In genomic region chr15:45048784-45049631, GRCh38 we compare ENCODE assay signal across 1 cellular context.
TF ChIP-seq lines count a peak whose summit lies in the region.

No MANE protein-coding gene starts in this region.

TF ChIP-seq in K562, 482 proteins besides CTCF, POLR2A, EP300 and RAD21 (continued from another document):
- no peak for TF ChIP-seq MBD1 (CRISPR knock-in tag; IDR thresholded peaks at IDR 0.05)
- no peak for TF ChIP-seq TARDBP (IDR thresholded peaks at IDR 0.05)
- no peak for TF ChIP-seq DLX4 (CRISPR knock-in tag; IDR thresholded peaks at IDR 0.05)
- peak; percentile 89 for TF ChIP-seq MEIS2 (IDR thresholded peaks at IDR 0.05; ENCODE audit: partially characterized antibody)
- no peak for TF ChIP-seq XRCC3 (IDR thresholded peaks at IDR 0.05)
- no peak for TF ChIP-seq THRAP3 (IDR thresholded peaks at IDR 0.05; ENCODE audit: borderline replicate concordance)
- TF ChIP-seq IRF2 (CRISPR knock-in tag; IDR thresholded peaks at IDR 0.05): no peak
- no peak for TF ChIP-seq GABPB1 (CRISPR knock-in tag; IDR thresholded peaks at IDR 0.05)
- no peak for TF ChIP-seq ZNF609 (CRISPR knock-in tag; IDR thresholded peaks at IDR 0.05; ENCODE audit: borderline replicate concordance)
- TF ChIP-seq ZBTB40 (IDR thresholded peaks at IDR 0.05): 0 out of 2 replicates have a peak, but pooled peaks have one; percentile 25
- TF ChIP-seq ZBTB40 (CRISPR knock-in tag; IDR thresholded peaks at IDR 0.05): no peak
- peak; percentile 50; the same call in 1 of the 2 replicates for TF ChIP-seq ZNF274 (IDR thresholded peaks at IDR 0.05; ENCODE audit: borderline replicate concordance, low read depth, low read length)
- peak in 1 of 2 experiments; percentile 96; a peak in 2 of 3 replicates for TF ChIP-seq CBX3 (IDR thresholded peaks at IDR 0.05; ENCODE audit: borderline replicate concordance in 1 of 2, low read length in 2 of 2)
- TF ChIP-seq TGIF2 (CRISPR knock-in tag; IDR thresholded peaks at IDR 0.05): no peak
- no peak for TF ChIP-seq ZNF512 (tag; IDR thresholded peaks at IDR 0.05)
- TF ChIP-seq NEUROD1 (IDR thresholded peaks at IDR 0.05; ENCODE audit: borderline replicate concordance, low read depth, low read length, partially characterized antibody): peak; percentile 60
- no peak for TF ChIP-seq EWSR1 (IDR thresholded peaks at IDR 0.05; ENCODE audit: borderline replicate concordance, low read depth, partially characterized antibody)
- no peak for TF ChIP-seq ZNF146 (CRISPR knock-in tag; IDR thresholded peaks at IDR 0.05; ENCODE audit: unreplicated experiment)
- TF ChIP-seq ZNF133 (CRISPR knock-in tag; IDR thresholded peaks at IDR 0.05): no peak
- no peak for TF ChIP-seq BRF2 (IDR thresholded peaks at IDR 0.05; ENCODE audit: borderline replicate concordance, insufficient read depth, insufficient read length)
- TF ChIP-seq CBX8 (IDR thresholded peaks at IDR 0.05; ENCODE audit: borderline replicate concordance, extremely low read depth, low read depth, low read length, poor library complexity, severe bottlenecking): no peak
- peak; percentile 80 for TF ChIP-seq SP1 (CRISPR knock-in tag; IDR thresholded peaks at IDR 0.05)
- peak; percentile 63 for TF ChIP-seq MYNN (IDR thresholded peaks at IDR 0.05)
- TF ChIP-seq MYNN (CRISPR knock-in tag; IDR thresholded peaks at IDR 0.05): no peak
- no peak for TF ChIP-seq ELK1 (CRISPR knock-in tag; IDR thresholded peaks at IDR 0.05)
